Comparison of ENCODE assay signal across 18 cellular contexts in genomic region chr10:106547047-106547635, GRCh38.
A peak's percentile ranks its signal among the peaks of the same experiment; 100 is the strongest.
DNase-seq lines count a peak whose midpoint lies in the region; ATAC-seq and TF ChIP-seq lines count a peak whose summit lies in the region.
"Had no signal": no experiment of that assay in that cellular context is flagged by ENCODE, and none has a peak within 500 bp of the region (broad histone marks: within the 10 kb centered on the region; RNA-seq: fewer than 3 reads in every experiment).

No MANE protein-coding gene starts in this region.

- H3K9ac ChIP-seq in PC-3 (ENCODE audit: low read length) (no peak overlapping the region; the same call in 1 of the 2 replicates), neuronal stem cell (ENCODE audit: low read depth, low read length, poor library complexity) (no peak overlapping the region)
- H3K9ac ChIP-seq: BLaER1 had no signal

- no peaks in the 10 kb centered on the region for H3K36me3 ChIP-seq in A673 (ENCODE audit: insufficient read depth, low read length, poor library complexity, severe bottlenecking)
- no peaks in the 10 kb centered on the region for H3K36me3 ChIP-seq in ACC112 (ENCODE audit: insufficient read depth, low read length)
- H3K36me3 ChIP-seq in PC-3 (ENCODE audit: low read depth, low read length) = no peaks in the 10 kb centered on the region
- H3K36me3 ChIP-seq in neuronal stem cell (replicated peaks in 1 of 2; ENCODE audit: control insufficient read depth in 2 of 2, insufficient read depth in 2 of 2, low read length in 2 of 2) = no peaks in the 10 kb centered on the region
- H3K36me3 ChIP-seq: BE2C, BLaER1 had no signal

- no CpG with 5 or more reads among the region's 7 CpGs for WGBS in neuronal stem cell (ENCODE audit: extremely low coverage in 2 of 2, insufficient read length in 2 of 2, insufficient replicate concordance in 1 of 2), 2 donors

- ATAC-seq in PC-3 = no peak
- ATAC-seq in GM18907 (IDR thresholded peaks at IDR 0.05; ENCODE audit: unreplicated experiment) = no peak
- ATAC-seq: CD8-positive, alpha-beta T cell had no signal

- no peaks in the 10 kb centered on the region for H3K79me1 ChIP-seq in neuronal stem cell (ENCODE audit: low read depth, low read length)

- DNase-seq in A673 (ENCODE audit: low spot score) = peak; percentile 80
- no peak for DNase-seq in PC-3
- no peak for DNase-seq in nephron progenitor cell
- DNase-seq in NCI-H69 (lab: John Stamatoyannopoulos, UW) = no peak
- DNase-seq in neuronal stem cell (ENCODE audit: low spot score) = no peak
- DNase-seq: 8988T; ACHN; BE2C; Caco-2; Calu3; CD4-positive, alpha-beta T cell; CD8-positive, alpha-beta T cell; DMS79 treated with DMSO at 0.1 percent for 48 hours; GF-D8 had no signal

- no peaks in the 10 kb centered on the region for H3K9me3 Mint-ChIP-seq in nephron progenitor cell

- no peaks in the 10 kb centered on the region for H3K27me3 ChIP-seq in A673 (replicated peaks; ENCODE audit: insufficient read depth, low read depth, low read length, poor library complexity)
- no peaks in the 10 kb centered on the region for H3K27me3 ChIP-seq in ACC112 (ENCODE audit: insufficient read depth, low read length)
- H3K27me3 ChIP-seq in PC-3 (ENCODE audit: low read length) = no peaks in the 10 kb centered on the region
- no peaks in the 10 kb centered on the region for H3K27me3 ChIP-seq in neuronal stem cell (ENCODE audit: control insufficient read depth in 3 of 3, insufficient read depth in 3 of 3, low read depth in 1 of 3, low read length in 3 of 3)
- H3K27me3 ChIP-seq: BE2C, BLaER1 had no signal

- H3K4me3 Mint-ChIP-seq in nephron progenitor cell = no peak overlapping the region
- H3K4me3 Mint-ChIP-seq: CD4-positive, alpha-beta T cell; CD8-positive, alpha-beta T cell had no signal

- no peak overlapping the region for H2BK120ac ChIP-seq in neuronal stem cell (ENCODE audit: low read depth, low read length)

- no peaks in the 10 kb centered on the region for H3K36me3 Mint-ChIP-seq in nephron progenitor cell (ENCODE audit: low read depth)
- H3K36me3 Mint-ChIP-seq: CD8-positive, alpha-beta T cell had no signal

- CTCF ChIA-PET in A673 (lab: Charles Lee) (no interaction called here), PC-3 (lab: Charles Lee) (no interaction called here)

- no peak overlapping the region for H2AK5ac ChIP-seq in neuronal stem cell (ENCODE audit: low read depth, low read length)

- H3K79me2 ChIP-seq in ACC112 (ENCODE audit: control insufficient read depth, insufficient read depth, low read length, unreplicated experiment) (no peaks in the 10 kb centered on the region), PC-3 (ENCODE audit: low read length) (no peaks in the 10 kb centered on the region)

- H4K8ac ChIP-seq in neuronal stem cell (ENCODE audit: low read depth, low read length) = no peak overlapping the region

- no peak overlapping the region for H2BK15ac ChIP-seq in neuronal stem cell (ENCODE audit: low read length)

- H3K4me2 ChIP-seq in PC-3 (ENCODE audit: low read length) (no peak overlapping the region), neuronal stem cell (ENCODE audit: insufficient read depth, low read length, poor library complexity, severe bottlenecking) (no peak overlapping the region)
- H3K4me2 ChIP-seq: BLaER1 had no signal

- no peak overlapping the region for H3K14ac ChIP-seq in neuronal stem cell (ENCODE audit: low read length)

- no peak for TF ChIP-seq CTCF in A673 (conservative IDR thresholded peaks at IDR 0.05; ENCODE audit: low read depth, low read length)
- TF ChIP-seq CTCF in PC-3 (conservative IDR thresholded peaks at IDR 0.05; ENCODE audit: low read depth, low read length) = no peak
- TF ChIP-seq CTCF in nephron progenitor cell (IDR thresholded peaks at IDR 0.05) = no peak

- no peak overlapping the region for H3K23ac ChIP-seq in neuronal stem cell (ENCODE audit: low read depth, low read length, poor library complexity)

- H2AFZ ChIP-seq in ACC112 (ENCODE audit: low read length, unreplicated experiment) (peak overlapping the region; percentile 53), PC-3 (ENCODE audit: low read length) (peak overlapping the region; percentile 35), neuronal stem cell (ENCODE audit: low read length) (no peak overlapping the region)

- H4K20me1 ChIP-seq in PC-3 (ENCODE audit: low read length) = no peaks in the 10 kb centered on the region
- H4K20me1 ChIP-seq: BLaER1 had no signal

- no peak overlapping the region for H3K4ac ChIP-seq in neuronal stem cell (ENCODE audit: low read length)

- BruUV-seq in A673 (replicated peaks; lab: Mats Ljungman, UMichigan) = no TSS peak
- BruUV-seq in PC-3 (replicated peaks; lab: Mats Ljungman, UMichigan) = no TSS peak

- no peaks in the 10 kb centered on the region for H3F3A ChIP-seq in PC-3 (ENCODE audit: low read length, unreplicated experiment)

- intact Hi-C loops in A673 (cut with micrococcal nuclease; ENCODE audit: unreplicated experiment) = no loop called here
- intact Hi-C loops in PC-3 (cut with micrococcal nuclease) = no loop called here

- H3K4me3 ChIP-seq in A673 (ENCODE audit: low read depth, low read length, poor library complexity, severe bottlenecking) = peak overlapping the region; percentile 51
- H3K4me3 ChIP-seq in ACC112 (ENCODE audit: low read depth, low read length) = no peak overlapping the region
- no peak overlapping the region for H3K4me3 ChIP-seq in PC-3 (ENCODE audit: low read length)
- H3K4me3 ChIP-seq in neuronal stem cell (ENCODE audit: low read length in 2 of 2) = no peak overlapping the region
- H3K4me3 ChIP-seq: BLaER1 had no signal

- no peaks in the 10 kb centered on the region for H3K9me2 ChIP-seq in PC-3 (replicated peaks; ENCODE audit: low read length)

- no peaks in the 10 kb centered on the region for H3K27me3 Mint-ChIP-seq in nephron progenitor cell (ENCODE audit: low read depth, poor library complexity)
- H3K27me3 Mint-ChIP-seq: CD4-positive, alpha-beta T cell had no signal

- H3K4me1 ChIP-seq in A673 (ENCODE audit: insufficient read depth, low read length, poor library complexity, severe bottlenecking) (peaks cover 58% of the 10 kb centered on the region), ACC112 (ENCODE audit: control insufficient read depth, insufficient read depth, low read length, unreplicated experiment) (no peaks in the 10 kb centered on the region), PC-3 (ENCODE audit: insufficient read depth, low read length) (peaks cover 8% of the 10 kb centered on the region), neuronal stem cell (ENCODE audit: control insufficient read depth in 2 of 2, insufficient read depth in 1 of 2, low read depth in 1 of 2, low read length in 2 of 2) (no peaks in the 10 kb centered on the region)
- H3K4me1 ChIP-seq: BE2C, Caco-2 had no signal

- POLR2A ChIA-PET in A673 (lab: Charles Lee; ENCODE audit: low non-redundant PET) (no interaction called here), PC-3 (lab: Charles Lee; ENCODE audit: unreplicated experiment) (no interaction called here)

- no peak overlapping the region for H2BK12ac ChIP-seq in neuronal stem cell (ENCODE audit: low read length)

- no peak overlapping the region for H4K91ac ChIP-seq in neuronal stem cell (ENCODE audit: low read depth, low read length, poor library complexity)

- H3K27ac ChIP-seq in A673 (ENCODE audit: low read depth, low read length, poor library complexity, severe bottlenecking) = peak overlapping the region; percentile 90
- no peak overlapping the region for H3K27ac ChIP-seq in ACC112 (ENCODE audit: low read depth, low read length)
- H3K27ac ChIP-seq in PC-3 (ENCODE audit: low read length) = peak overlapping the region; percentile 17; the same call in 1 of the 2 replicates
- H3K27ac ChIP-seq in neuronal stem cell (replicated peaks; ENCODE audit: low read length) = no peak overlapping the region
- H3K27ac ChIP-seq: BLaER1, C4-2B had no signal

- H3K27ac Mint-ChIP-seq in nephron progenitor cell = peak overlapping the region; percentile 12
- H3K27ac Mint-ChIP-seq: CD4-positive, alpha-beta T cell; CD8-positive, alpha-beta T cell had no signal

- H3K18ac ChIP-seq in neuronal stem cell (ENCODE audit: low read length) = no peak overlapping the region

- H3K9me3 ChIP-seq in A673 (ENCODE audit: low read depth, low read length, poor library complexity, severe bottlenecking) (no peaks in the 10 kb centered on the region), PC-3 (ENCODE audit: low read length) (no peaks in the 10 kb centered on the region), neuronal stem cell (replicated peaks in 1 of 2; ENCODE audit: control insufficient read depth in 2 of 2, insufficient read depth in 1 of 2, low read depth in 1 of 2, low read length in 2 of 2) (no peaks in the 10 kb centered on the region)
- H3K9me3 ChIP-seq: BE2C, BLaER1, Caco-2 had no signal

- no peak overlapping the region for H2BK5ac ChIP-seq in neuronal stem cell (ENCODE audit: low read length)

- peaks cover 15% of the 10 kb centered on the region for H3K4me1 Mint-ChIP-seq in nephron progenitor cell

Comparison
In these comparisons a context has a peak if more than half of its experiments do, and no peak if none do; other contexts are left out.
1. H3K27ac ChIP-seq: peak in A673 (single experiment) and PC-3 (single experiment); none in ACC112 (single experiment) and neuronal stem cell (single experiment).